14 cellular contexts compared by ENCODE assay signal in the genomic region with DNA sequence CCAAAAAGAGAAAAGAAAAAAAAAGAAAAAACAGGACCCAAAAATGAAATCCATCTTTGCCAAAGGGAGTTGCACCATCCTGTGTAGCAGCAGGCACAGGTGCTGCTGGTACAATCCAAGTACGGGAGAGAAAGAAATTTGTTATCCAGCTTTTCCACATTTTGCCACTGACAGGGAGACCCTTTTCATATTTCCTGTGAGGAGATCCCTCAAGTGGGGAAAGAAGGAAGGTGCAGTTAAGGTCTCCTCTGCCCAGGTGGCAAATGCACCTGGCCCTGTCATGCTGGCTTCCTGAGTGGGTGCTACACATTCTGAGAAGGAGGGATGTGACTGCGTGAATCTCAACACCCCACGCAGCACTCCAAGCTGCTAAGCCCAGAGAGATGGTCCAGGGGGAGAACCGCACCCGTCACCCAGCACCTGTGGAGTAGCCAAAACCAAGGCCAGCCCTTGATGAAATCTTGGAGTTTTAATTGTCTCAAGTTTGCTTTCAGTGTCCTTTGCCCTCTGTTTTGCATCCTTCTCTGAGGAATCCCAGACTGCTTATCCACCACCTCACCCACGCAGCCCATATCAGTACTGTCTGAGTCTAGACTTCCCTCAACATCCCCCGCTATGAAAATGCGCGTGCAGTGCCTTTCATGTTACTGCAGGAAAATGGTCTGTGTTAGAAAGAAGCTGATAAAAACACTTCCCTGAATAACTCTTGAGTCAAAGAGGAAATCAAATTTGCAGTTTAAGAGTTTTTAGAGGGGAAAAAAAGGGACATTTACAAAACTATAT.
DNase-seq lines count a peak whose midpoint lies in the region; ATAC-seq and TF ChIP-seq lines count a peak whose summit lies in the region.
"Had no signal": no experiment of that assay in that cellular context is flagged by ENCODE, and none has a peak within 500 bp of the region (broad histone marks: within the 10 kb centered on the region; RNA-seq: fewer than 3 reads in every experiment).

No MANE protein-coding gene starts in this region.

- H3K4me1 Mint-ChIP-seq in neural progenitor cell = peaks cover 4% of the 10 kb centered on the region

- WGBS in gastroesophageal sphincter (ENCODE audit: low coverage in 1 of 2), 2 donors = 75 to 94% methylated on average over 1 to 6 of the region's 9 CpGs

- ATAC-seq in gastroesophageal sphincter = no peak
- no peak for ATAC-seq in HG02973 (IDR thresholded peaks at IDR 0.05; ENCODE audit: unreplicated experiment)
- ATAC-seq: mucosa of descending colon had no signal

- H3K27me3 ChIP-seq in neural progenitor cell (no peaks in the 10 kb centered on the region), gastroesophageal sphincter (no peaks in the 10 kb centered on the region)

- no peak overlapping the region for H2AFZ ChIP-seq in neural progenitor cell (replicated peaks)

- no peaks in the 10 kb centered on the region for H3F3A ChIP-seq in neural progenitor cell (ENCODE audit: low read depth)

- H3K4me1 ChIP-seq in neural progenitor cell (no peaks in the 10 kb centered on the region), gastroesophageal sphincter (peaks cover under 1 to 27% (median 7%) of the 10 kb centered on the region in 3 donors)

- H3K9me3 ChIP-seq in neural progenitor cell (ENCODE audit: low read depth) = no peaks in the 10 kb centered on the region
- no peaks in the 10 kb centered on the region for H3K9me3 ChIP-seq in gastroesophageal sphincter
- H3K9me3 ChIP-seq: mucosa of descending colon had no signal

- no peaks in the 10 kb centered on the region for H3K9me3 Mint-ChIP-seq in neural progenitor cell
- H3K9me3 Mint-ChIP-seq: T-helper 2 cell treated with Interferon-gamma antibody and Interleukin-4, amounts not matched to agents 5 μg/mL and 100 μg/mL, for 36 hours had no signal

- peaks cover 3% of the 10 kb centered on the region for H3K27me3 Mint-ChIP-seq in neural progenitor cell (ENCODE audit: insufficient read depth, low read depth)

- H3K36me3 ChIP-seq in neural progenitor cell = no peaks in the 10 kb centered on the region
- H3K36me3 ChIP-seq in gastroesophageal sphincter = no peaks in the 10 kb centered on the region

- TF ChIP-seq POLR2A in gastroesophageal sphincter (IDR thresholded peaks at IDR 0.05) = no peak

- H3K4me3 ChIP-seq in epithelial cell of proximal tubule (ENCODE audit: low read depth, low read length) = no peak overlapping the region
- no peak overlapping the region for H3K4me3 ChIP-seq in neural progenitor cell
- no peak overlapping the region for H3K4me3 ChIP-seq in gastroesophageal sphincter
- H3K4me3 ChIP-seq: mucosa of descending colon had no signal

- H3K27ac Mint-ChIP-seq in neural progenitor cell = peak overlapping the region; percentile 53
- H3K27ac Mint-ChIP-seq: T-helper 2 cell treated with Interferon-gamma antibody and Interleukin-4, amounts not matched to agents 5 μg/mL and 100 μg/mL, for 36 hours had no signal

- H3K36me3 Mint-ChIP-seq in neural progenitor cell = no peaks in the 10 kb centered on the region

- no peak overlapping the region for H3K9ac ChIP-seq in neural progenitor cell

- no peaks in the 10 kb centered on the region for H4K20me1 ChIP-seq in neural progenitor cell (ENCODE audit: low read depth)

- DNase-seq in G401 (ENCODE audit: low spot score) (peak; percentile 19), NCI-H526 (lab: John Stamatoyannopoulos, UW) (peak; percentile 48 to 71), epithelial cell of proximal tubule (ENCODE audit: low read depth) (no peak), neural progenitor cell (ENCODE audit: low spot score) (no peak), germinal center (ENCODE audit: low spot score) (no peak)
- DNase-seq: amniotic stem cell, Calu3, KBM-7, mucosa of descending colon, NCI-H2081, retina had no signal

- in situ Hi-C loops in G401 (cut with HindIII; ENCODE audit: low sequenced_read_pairs) = no loop called here

- H3K4me3 Mint-ChIP-seq in neural progenitor cell = no peak overlapping the region
- H3K4me3 Mint-ChIP-seq: T-helper 2 cell treated with Interferon-gamma antibody and Interleukin-4, amounts not matched to agents 5 μg/mL and 100 μg/mL, for 36 hours had no signal

- H3K79me2 ChIP-seq in neural progenitor cell (ENCODE audit: low read depth) = no peaks in the 10 kb centered on the region

- TF ChIP-seq CTCF in epithelial cell of proximal tubule (conservative IDR thresholded peaks at IDR 0.05; ENCODE audit: low read depth, low read length) = peak; percentile 39
- TF ChIP-seq CTCF in neural progenitor cell (IDR thresholded peaks at IDR 0.05) = peak; percentile 11
- no peak for TF ChIP-seq CTCF in gastroesophageal sphincter (IDR thresholded peaks at IDR 0.05)

- H3K27ac ChIP-seq in neural progenitor cell (no peak overlapping the region), gastroesophageal sphincter (no peak overlapping the region)

- no peak overlapping the region for H3K4me2 ChIP-seq in neural progenitor cell

- no peak for TF ChIP-seq EP300 in gastroesophageal sphincter (IDR thresholded peaks at IDR 0.05)

Comparison
In these comparisons a context has a peak if more than half of its experiments do, and no peak if none do; other contexts are left out.
1. DNase-seq: peak in G401 (single experiment) and NCI-H526 (2 of 2); none in epithelial cell of proximal tubule (single experiment), neural progenitor cell (single experiment) and germinal center (single experiment).
2. CTCF ChIP-seq: peak in epithelial cell of proximal tubule (single experiment) and neural progenitor cell (single experiment); none in gastroesophageal sphincter (0 of 4).